19 cellular contexts compared by ENCODE assay signal in the genomic region with DNA sequence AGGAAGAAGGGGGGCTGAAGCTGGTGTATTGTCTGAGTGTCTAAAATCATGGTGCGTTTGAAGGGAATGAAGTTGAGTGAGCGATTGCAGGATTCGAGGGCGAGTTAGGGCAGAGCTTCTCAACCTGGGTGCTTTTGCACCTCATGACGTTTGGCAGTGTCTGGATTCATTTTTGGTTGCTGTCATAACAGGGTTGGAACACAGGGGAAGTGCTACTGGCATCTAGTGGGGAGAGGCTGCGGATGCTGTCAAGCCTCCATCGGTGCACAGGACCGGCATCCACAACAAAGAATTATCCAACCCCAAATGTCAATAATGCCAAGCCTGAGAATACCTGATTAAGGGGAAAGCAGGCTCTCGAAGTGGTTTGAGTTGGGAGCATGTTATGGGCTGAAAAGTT.
DNase-seq lines count a peak whose midpoint lies in the region; ATAC-seq and TF ChIP-seq lines count a peak whose summit lies in the region.
"Had no signal": no experiment of that assay in that cellular context is flagged by ENCODE, and none has a peak within 500 bp of the region (broad histone marks: within the 10 kb centered on the region; RNA-seq: fewer than 3 reads in every experiment).

No MANE protein-coding gene starts in this region.

- no peaks in the 10 kb centered on the region for H3K9me2 ChIP-seq in SK-N-SH

- WGBS in heart left ventricle, 4 donors, result 31 to 46% (median 36%) methylated on average over 9 of the region's 9 CpGs
- WGBS in SK-N-SH (ENCODE audit: low lambda C conversion rate), result 89% methylated on average over 9 of the region's 9 CpGs
- 100% methylated on average over 4 of the region's 9 CpGs for WGBS in trophoblast cell (ENCODE audit: extremely low coverage, insufficient coverage, insufficient read length)

- peaks cover 4 to 81% (median 49%) of the 10 kb centered on the region in 12 donors for H3K4me1 ChIP-seq in heart left ventricle
- peaks cover 0 to 70% of the 10 kb centered on the region in 2 donors for H3K4me1 ChIP-seq in right atrium auricular region
- H3K4me1 ChIP-seq in SK-N-SH (ENCODE audit: control insufficient read depth in 1 of 2, insufficient read depth in 2 of 2, low read depth in 1 of 2, low read length in 1 of 2), result peaks cover 1 to 13% of the 10 kb centered on the region in 2 experiments; a peak in 1 of 4 replicates
- peaks cover 22% of the 10 kb centered on the region for H3K4me1 ChIP-seq in upper lobe of right lung
- H3K4me1 ChIP-seq in trophoblast cell (ENCODE audit: control insufficient read depth in 1 of 2, insufficient read depth in 2 of 2, low read length in 2 of 2), result no peaks in the 10 kb centered on the region

- POLR2A ChIA-PET in SK-N-SH (lab: Yijun Ruan, JAX), result no interaction called here
- POLR2A ChIA-PET in HEK293T (lab: Yijun Ruan, JAX), result no interaction called here

- H3K18ac ChIP-seq in trophoblast cell (ENCODE audit: low read length), result no peak overlapping the region

- no peak overlapping the region for H4K8ac ChIP-seq in trophoblast cell (ENCODE audit: low read depth, low read length)

- H3K79me1 ChIP-seq in trophoblast cell (ENCODE audit: low read length), result no peaks in the 10 kb centered on the region

- no peak overlapping the region for H4K91ac ChIP-seq in trophoblast cell (ENCODE audit: low read depth, low read length)

- TF ChIP-seq CTCF in heart left ventricle (IDR thresholded peaks at IDR 0.05), result peak in 9 of 12 donors; percentile 16 to 59 (median 35)
- TF ChIP-seq CTCF in right atrium auricular region (IDR thresholded peaks at IDR 0.05), result peak in 1 of 2 donors; percentile 50
- TF ChIP-seq CTCF in SK-N-SH (IDR thresholded peaks at IDR 0.05), result no peak; the same call in 1 of the 2 replicates
- TF ChIP-seq CTCF in upper lobe of right lung (IDR thresholded peaks at IDR 0.05), result peak; percentile 18

- H2BK12ac ChIP-seq in trophoblast cell (ENCODE audit: low read length), result no peak overlapping the region

- H2AK5ac ChIP-seq in trophoblast cell (ENCODE audit: low read length), result no peak overlapping the region

- TF ChIP-seq POLR2A in heart left ventricle (IDR thresholded peaks at IDR 0.05), result no peak

- H3K23ac ChIP-seq in trophoblast cell (ENCODE audit: low read length), result no peak overlapping the region

- no peak overlapping the region for H3K9ac ChIP-seq in SK-N-SH
- H3K9ac ChIP-seq in trophoblast cell (ENCODE audit: low read length), result no peak overlapping the region

- peak in 3 of 4 donors; percentile 41 to 46 (median 43) for ATAC-seq in heart left ventricle
- ATAC-seq in esophagus mucosa, result peak; percentile 75
- peak; percentile 23 for ATAC-seq in upper lobe of right lung

- 0 out of 2 replicates have a peak, but pooled peaks cover 10% of the 10 kb centered on the region for H4K20me1 ChIP-seq in SK-N-SH (ENCODE audit: insufficient read depth)

- no peak overlapping the region for H3K4me3 ChIP-seq in heart left ventricle
- no peak overlapping the region for H3K4me3 ChIP-seq in right atrium auricular region
- H3K4me3 ChIP-seq in SK-N-SH (ENCODE audit: low read depth in 2 of 2, low read length in 1 of 2), result no peak overlapping the region
- no peak overlapping the region for H3K4me3 ChIP-seq in upper lobe of right lung
- no peak overlapping the region for H3K4me3 ChIP-seq in trophoblast cell (ENCODE audit: low read depth, low read length)

- no peak overlapping the region for H2BK120ac ChIP-seq in trophoblast cell (ENCODE audit: insufficient read depth, low read length, poor library complexity)

- TF ChIP-seq EP300 in SK-N-SH (IDR thresholded peaks at IDR 0.05; ENCODE audit: borderline replicate concordance in 1 of 2, low read depth in 1 of 2, low read length in 1 of 2), result no peak

- DNase-seq in heart left ventricle (peak in 1 of 5 donors; percentile 33), right atrium auricular region (ENCODE audit: low spot score) (no peak), SK-N-SH (peak; percentile 28), upper lobe of right lung (no peak), NCI-H1048 (lab: John Stamatoyannopoulos, UW) (no peak), HEK293T (ENCODE audit: extremely low spot score) (no peak), trophoblast cell (no peak)
- DNase-seq: activated CD4-positive, alpha-beta T cell treated with anti-CD3 and anti-CD28 coated beads for 48 hours; activated naive CD4-positive, alpha-beta T cell; AML-193; aorta; HCEC 1CT; hypothalamus; kidney glomerular epithelial cell; NCI-H2081 treated with DMSO at 0.1 percent for 48 hours; occipital lobe; SHP77; stimulated activated CD4-positive, alpha-beta T cell treated with anti-CD3 and anti-CD28 coated beads, Interleukin-4, amount 100 ng/mL, for 1 hour had no signal

- intact Hi-C loops in heart left ventricle (cut with DNase I) (loop anchor here in 6 of 10 donors (5.0 to 10.0 kb wide), 9 partner anchors 34 to 119 kb away; a partner anchor contains a TSS), upper lobe of right lung (cut with DNase I) (no loop called here)

- H3K36me3 ChIP-seq in heart left ventricle (no peaks in the 10 kb centered on the region), right atrium auricular region (no peaks in the 10 kb centered on the region), SK-N-SH (replicated peaks in 1 of 2; ENCODE audit: control insufficient read depth in 1 of 2, insufficient read depth in 2 of 2, low read length in 1 of 2) (no peaks in the 10 kb centered on the region), upper lobe of right lung (no peaks in the 10 kb centered on the region), trophoblast cell (ENCODE audit: control insufficient read depth in 1 of 2, insufficient read depth in 2 of 2, low read length in 2 of 2) (no peaks in the 10 kb centered on the region)

- H4K12ac ChIP-seq in trophoblast cell (ENCODE audit: low read depth, low read length), result no peak overlapping the region

- H3K4me2 ChIP-seq in SK-N-SH, result no peak overlapping the region
- no peak overlapping the region for H3K4me2 ChIP-seq in trophoblast cell (ENCODE audit: low read length)

- no peaks in the 10 kb centered on the region for H3F3A ChIP-seq in SK-N-SH (replicated peaks; ENCODE audit: insufficient read depth)

- no peak overlapping the region for H3K4ac ChIP-seq in trophoblast cell (ENCODE audit: low read depth, low read length)

- peak overlapping the region in 1 of 12 donors; percentile 4 for H3K27ac ChIP-seq in heart left ventricle
- no peak overlapping the region for H3K27ac ChIP-seq in right atrium auricular region
- no peak overlapping the region for H3K27ac ChIP-seq in SK-N-SH (ENCODE audit: low read depth in 2 of 2, low read length in 1 of 2)
- no peak overlapping the region for H3K27ac ChIP-seq in upper lobe of right lung
- H3K27ac ChIP-seq in trophoblast cell (ENCODE audit: low read depth, low read length), result no peak overlapping the region

- CTCF ChIA-PET in SK-N-SH (lab: Yijun Ruan, JAX), result interaction anchor here (1.1 to 1.2 kb wide), 2 partner anchors 11 to 19 kb away, joined by 3 read pairs; no protein-coding TSS in a partner anchor
- CTCF ChIA-PET in HEK293T (lab: Yijun Ruan, JAX), result no interaction called here

- no peak overlapping the region for H2BK5ac ChIP-seq in trophoblast cell (ENCODE audit: low read depth, low read length, poor library complexity)

- TF ChIP-seq RAD21 in SK-N-SH (IDR thresholded peaks at IDR 0.05; ENCODE audit: low read length), result peak; percentile 40

- H2AFZ ChIP-seq in SK-N-SH (ENCODE audit: low read depth) (no peak overlapping the region), trophoblast cell (ENCODE audit: insufficient read depth, low read length, poor library complexity) (no peak overlapping the region)

- H3K27me3 ChIP-seq in heart left ventricle (no peaks in the 10 kb centered on the region), right atrium auricular region (no peaks in the 10 kb centered on the region), SK-N-SH (ENCODE audit: insufficient read depth) (no peaks in the 10 kb centered on the region), upper lobe of right lung (no peaks in the 10 kb centered on the region), trophoblast cell (ENCODE audit: insufficient read depth, low read length) (no peaks in the 10 kb centered on the region)

- no peak overlapping the region for H3K14ac ChIP-seq in trophoblast cell (ENCODE audit: low read length)

- no peaks in the 10 kb centered on the region for H3K9me3 ChIP-seq in heart left ventricle
- no peaks in the 10 kb centered on the region for H3K9me3 ChIP-seq in right atrium auricular region
- H3K9me3 ChIP-seq in SK-N-SH, result no peaks in the 10 kb centered on the region
- H3K9me3 ChIP-seq in upper lobe of right lung, result no peaks in the 10 kb centered on the region
- H3K9me3 ChIP-seq in trophoblast cell (ENCODE audit: insufficient read depth, low read depth, low read length), result peaks cover under 1% of the 10 kb centered on the region

- peaks cover 17% of the 10 kb centered on the region; the same call in 1 of the 2 replicates for H3K79me2 ChIP-seq in SK-N-SH (ENCODE audit: insufficient read depth)
- no peaks in the 10 kb centered on the region for H3K79me2 ChIP-seq in trophoblast cell (ENCODE audit: control insufficient read depth, insufficient read depth, low read length, poor library complexity)

TF ChIP-seq in SK-N-SH, 30 proteins besides CTCF, POLR2A, EP300 and RAD21 (continues in another document):
- TF ChIP-seq JUND (IDR thresholded peaks at IDR 0.05), result no peak
- TF ChIP-seq, protein P1, sequence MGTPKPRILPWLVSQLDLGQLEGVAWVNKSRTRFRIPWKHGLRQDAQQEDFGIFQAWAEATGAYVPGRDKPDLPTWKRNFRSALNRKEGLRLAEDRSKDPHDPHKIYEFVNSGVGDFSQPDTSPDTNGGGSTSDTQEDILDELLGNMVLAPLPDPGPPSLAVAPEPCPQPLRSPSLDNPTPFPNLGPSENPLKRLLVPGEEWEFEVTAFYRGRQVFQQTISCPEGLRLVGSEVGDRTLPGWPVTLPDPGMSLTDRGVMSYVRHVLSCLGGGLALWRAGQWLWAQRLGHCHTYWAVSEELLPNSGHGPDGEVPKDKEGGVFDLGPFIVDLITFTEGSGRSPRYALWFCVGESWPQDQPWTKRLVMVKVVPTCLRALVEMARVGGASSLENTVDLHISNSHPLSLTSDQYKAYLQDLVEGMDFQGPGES (IDR thresholded peaks at IDR 0.05; ENCODE audit: low read depth, low read length), result no peak
- TF ChIP-seq TAF1 (IDR thresholded peaks at IDR 0.05; ENCODE audit: borderline replicate concordance, low read depth, low read length), result no peak

TF ChIP-seq in HEK293T, 16 proteins besides CTCF, POLR2A, EP300 and RAD21:
- TF ChIP-seq, protein P2, sequence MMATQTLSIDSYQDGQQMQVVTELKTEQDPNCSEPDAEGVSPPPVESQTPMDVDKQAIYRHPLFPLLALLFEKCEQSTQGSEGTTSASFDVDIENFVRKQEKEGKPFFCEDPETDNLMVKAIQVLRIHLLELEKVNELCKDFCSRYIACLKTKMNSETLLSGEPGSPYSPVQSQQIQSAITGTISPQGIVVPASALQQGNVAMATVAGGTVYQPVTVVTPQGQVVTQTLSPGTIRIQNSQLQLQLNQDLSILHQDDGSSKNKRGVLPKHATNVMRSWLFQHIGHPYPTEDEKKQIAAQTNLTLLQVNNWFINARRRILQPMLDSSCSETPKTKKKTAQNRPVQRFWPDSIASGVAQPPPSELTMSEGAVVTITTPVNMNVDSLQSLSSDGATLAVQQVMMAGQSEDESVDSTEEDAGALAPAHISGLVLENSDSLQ (IDR thresholded peaks at IDR 0.05), result no peak
- TF ChIP-seq NFRKB (IDR thresholded peaks at IDR 0.05) (no peak), ELF4 (IDR thresholded peaks at IDR 0.05) (no peak), LEF1 (IDR thresholded peaks at IDR 0.05; ENCODE audit: borderline replicate concordance) (no peak)

Comparison
In these comparisons a context has a peak if more than half of its experiments do, and no peak if none do; other contexts are left out.
1. ATAC-seq: peak in every context shown above with its lines; median percentile 75 in esophagus mucosa; 43 in heart left ventricle; 23 in upper lobe of right lung.